20 cellular contexts compared by ENCODE assay signal in the genomic region with DNA sequence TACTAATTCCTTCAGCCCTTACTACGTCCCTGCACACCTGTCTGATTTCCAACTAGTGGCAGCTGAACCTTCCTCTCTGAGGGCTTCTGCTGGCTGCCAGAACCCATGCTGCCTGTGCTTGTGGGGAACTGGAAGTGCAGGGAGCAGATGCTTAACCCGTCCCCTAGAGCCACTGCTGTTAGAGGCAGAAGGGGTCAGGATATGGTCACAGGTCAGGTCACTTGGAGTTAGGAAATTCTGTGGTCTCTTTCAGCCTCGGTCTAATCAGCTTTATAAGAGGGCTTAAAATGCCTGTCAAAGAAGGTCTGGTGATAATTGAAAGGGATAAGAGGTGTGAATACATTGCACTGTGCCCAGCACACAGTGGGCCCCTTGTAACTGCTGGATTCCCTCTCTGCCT.
"Had no signal": no experiment of that assay in that cellular context is flagged by ENCODE, and none has a peak within 500 bp of the region (broad histone marks: within the 10 kb centered on the region; RNA-seq: fewer than 3 reads in every experiment).

No MANE protein-coding gene starts in this region.

- H3K4me3 Mint-ChIP-seq: natural killer cell; stimulated activated memory B cell treated with anti-CD40 and anti-IgM and Interleukin-4, amounts not matched to agents 10 μg/mL and 1 μg/mL and 100 μg/mL, for 72 hours; stimulated activated naive CD8-positive, alpha-beta T cell treated with anti-CD3 and anti-CD28 coated beads, Interleukin-15, Interleukin-2, amounts not matched to agents 100 ng/mL and 50 ng/mL, for 24 hours had no signal

- DNase-seq: foreskin keratinocyte; head of caudate nucleus; hippocampal formation; islet precursor cell; mammary epithelial cell; mucosa of descending colon; natural killer cell; posterior cingulate gyrus; spleen; stimulated activated CD4-positive, alpha-beta T cell treated with anti-CD3 and anti-CD28 coated beads, Interleukin-15, amount 100 ng/mL, for 24 hours; stimulated activated CD4-positive, alpha-beta T cell treated with anti-CD3 and anti-CD28 coated beads, Interleukin-1b, Interleukin-23, amount 100 ng/mL, for 48 hours; stimulated activated CD4-positive, alpha-beta T cell treated with anti-CD3 and anti-CD28 coated beads, Interleukin-4, amount 100 ng/mL, for 24 hours; upper lobe of right lung had no signal

- H3K27ac ChIP-seq: foreskin keratinocyte, neutrophil, spleen, tibial nerve, upper lobe of right lung, vagina had no signal

- H3K36me3 Mint-ChIP-seq: stimulated activated memory B cell treated with anti-CD40 and anti-IgM and Interleukin-4, amounts not matched to agents 10 μg/mL and 1 μg/mL and 100 μg/mL, for 72 hours had no signal

- H3K27me3 ChIP-seq: foreskin keratinocyte, neutrophil, spleen, tibial nerve, upper lobe of right lung, vagina had no signal

- H3K27ac Mint-ChIP-seq: natural killer cell; stimulated activated memory B cell treated with anti-CD40 and anti-IgM and Interleukin-4, amounts not matched to agents 10 μg/mL and 1 μg/mL and 100 μg/mL, for 72 hours; stimulated activated naive CD8-positive, alpha-beta T cell treated with anti-CD3 and anti-CD28 coated beads, Interleukin-15, Interleukin-2, amounts not matched to agents 100 ng/mL and 50 ng/mL, for 24 hours had no signal

- H3K4me3 ChIP-seq: mucosa of descending colon, spleen, tibial nerve, upper lobe of right lung, vagina had no signal

- ATAC-seq: foreskin keratinocyte; left lobe of liver; mucosa of descending colon; natural killer cell; sciatic nerve; stimulated activated memory B cell treated with anti-CD40 and anti-IgM and Interleukin-4, amounts not matched to agents 10 μg/mL and 1 μg/mL and 100 μg/mL, for 72 hours; upper lobe of right lung had no signal

- H3K4me1 Mint-ChIP-seq: natural killer cell; stimulated activated memory B cell treated with anti-CD40 and anti-IgM and Interleukin-4, amounts not matched to agents 10 μg/mL and 1 μg/mL and 100 μg/mL, for 72 hours had no signal

- H3K36me3 ChIP-seq: neutrophil, spleen, tibial nerve, upper lobe of right lung, vagina had no signal

- H3K4me1 ChIP-seq: foreskin keratinocyte, spleen, tibial nerve, upper lobe of right lung, vagina had no signal

- H3K9me3 ChIP-seq: mucosa of descending colon, neutrophil, vagina had no signal
